9 cellular contexts compared by ENCODE assay signal in the genomic region with DNA sequence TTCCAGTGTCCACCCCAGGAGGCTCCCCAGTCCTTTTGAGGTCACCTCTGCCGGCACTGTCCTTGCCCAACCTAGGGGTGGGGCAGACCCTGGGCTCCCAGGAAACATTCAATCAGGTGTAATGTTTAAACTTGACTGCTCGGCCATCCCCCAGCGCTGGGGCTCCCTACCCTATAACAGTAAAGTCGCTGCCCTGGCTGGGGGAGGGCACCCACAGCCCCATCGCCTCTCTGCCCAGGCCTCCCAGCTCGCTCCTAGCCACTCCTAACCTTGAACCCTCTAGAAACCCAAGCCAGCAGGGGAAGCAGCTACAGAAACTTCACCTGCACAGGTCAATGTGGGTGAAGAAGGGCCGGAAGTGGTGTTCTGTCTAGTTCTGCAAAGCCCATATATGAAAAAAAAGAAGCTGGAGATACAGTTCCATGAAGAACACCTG. TPM values are rescaled to one million over a fixed set of nuclear protein-coding genes. Genes with fewer than 3 reads are reported as not detected.
DNase-seq lines count a peak whose midpoint lies in the region; ATAC-seq, FAIRE-seq and TF ChIP-seq lines count a peak whose summit lies in the region.
"Had no signal": no experiment of that assay in that cellular context is flagged by ENCODE, and none has a peak within 500 bp of the region (broad histone marks: within the 10 kb centered on the region; RNA-seq: fewer than 3 reads in every experiment).

No MANE protein-coding gene starts in this region.

- peak overlapping the region; percentile 86 for H3K4me2 ChIP-seq in HepG2 (ENCODE audit: low read depth, low read length)

- peak; percentile 5; the same call in 1 of the 3 replicates for ATAC-seq in HepG2

- peak overlapping the region; percentile 38 for H3K4me3 Mint-ChIP-seq in T-helper 1 cell treated with Interleukin-12 subunit alpha and Interleukin-12 subunit beta and Interleukin-4 antibody, amounts not matched to agents 30 μg/mL and 1 μg/mL, for 36 hours
- peak overlapping the region; percentile 78 for H3K4me3 Mint-ChIP-seq in activated naive CD8-positive, alpha-beta T cell

- no peaks in the 10 kb centered on the region for H3K9me3 Mint-ChIP-seq in T-helper 1 cell treated with Interleukin-12 subunit alpha and Interleukin-12 subunit beta and Interleukin-4 antibody, amounts not matched to agents 30 μg/mL and 1 μg/mL, for 36 hours
- no peaks in the 10 kb centered on the region for H3K9me3 Mint-ChIP-seq in activated naive CD8-positive, alpha-beta T cell (ENCODE audit: low read depth)

- TF ChIP-seq POLR2A in HepG2 (IDR thresholded peaks at IDR 0.05; ENCODE audit: insufficient read depth in 1 of 2, low read depth in 2 of 2, low read length in 2 of 2) (no peak), suprapubic skin (IDR thresholded peaks at IDR 0.05) (no peak), GM12891 (IDR thresholded peaks at IDR 0.05; ENCODE audit: low read depth, low read length) (no peak)

- in situ Hi-C loops in HepG2 (cut with HindIII; ENCODE audit: extremely low pct_ligation_motif_present, low pct_unique_long_range_greater_than_20kb), result no loop called here

- H3K27ac Mint-ChIP-seq in T-helper 1 cell treated with Interleukin-12 subunit alpha and Interleukin-12 subunit beta and Interleukin-4 antibody, amounts not matched to agents 30 μg/mL and 1 μg/mL, for 36 hours, result no peak overlapping the region
- peak overlapping the region; percentile 16 for H3K27ac Mint-ChIP-seq in activated naive CD8-positive, alpha-beta T cell

- H3K27me3 ChIP-seq in HepG2 (ENCODE audit: control insufficient read depth in 1 of 2, insufficient read depth in 2 of 2, low read length in 2 of 2) (peaks cover 2 to 10% of the 10 kb centered on the region in 2 experiments; a peak in 2 of 5 replicates), suprapubic skin (no peaks in the 10 kb centered on the region)

- peaks cover 80% of the 10 kb centered on the region for H3K4me1 ChIP-seq in HepG2 (ENCODE audit: insufficient read depth, low read length)
- H3K4me1 ChIP-seq in suprapubic skin, result peaks cover 31% of the 10 kb centered on the region

- CTCF ChIA-PET in HepG2 (lab: Yijun Ruan, JAX; ENCODE audit: low intra/inter-chr PET ratio, low total read pairs), result no interaction called here

- no peaks in the 10 kb centered on the region for H3K36me3 Mint-ChIP-seq in T-helper 1 cell treated with Interleukin-12 subunit alpha and Interleukin-12 subunit beta and Interleukin-4 antibody, amounts not matched to agents 30 μg/mL and 1 μg/mL, for 36 hours (ENCODE audit: low read depth)
- H3K36me3 Mint-ChIP-seq in activated naive CD8-positive, alpha-beta T cell, result no peaks in the 10 kb centered on the region

- FAIRE-seq in HepG2 (lab: Jason Lieb, UNC) (no peak), GM12891 (lab: Jason Lieb, UNC) (no peak)

- no peak for TF ChIP-seq RAD21 in HepG2 (CRISPR knock-in tag; IDR thresholded peaks at IDR 0.05)

- POLR2A ChIA-PET in HepG2 (lab: Yijun Ruan, JAX), result interaction anchor here (1.1 to 2.5 kb wide), 3 partner anchors 17 to 43 kb away, joined by 3 to 13 read pairs (median 4); no protein-coding TSS in a partner anchor

- H3K4me3 ChIP-seq in HepG2 (replicated peaks in 1 of 3; ENCODE audit: insufficient read depth in 1 of 3, low read depth in 2 of 3, low read length in 3 of 3) (peak overlapping the region; percentile 69 to 95 (median 86)), suprapubic skin (peak overlapping the region; percentile 78)

- H3K9ac ChIP-seq in HepG2 (ENCODE audit: insufficient read depth, low read depth, low read length), result peak overlapping the region; percentile 68; the same call in 1 of the 2 replicates

- no peak for TF ChIP-seq CTCF in HepG2 (CRISPR knock-in tag; IDR thresholded peaks at IDR 0.05)
- no peak for TF ChIP-seq CTCF in suprapubic skin (IDR thresholded peaks at IDR 0.05)

- no peaks in the 10 kb centered on the region; the same call in 1 of the 2 replicates for H4K20me1 ChIP-seq in HepG2 (ENCODE audit: insufficient read depth, low read length)

- H3K4me1 Mint-ChIP-seq in T-helper 1 cell treated with Interleukin-12 subunit alpha and Interleukin-12 subunit beta and Interleukin-4 antibody, amounts not matched to agents 30 μg/mL and 1 μg/mL, for 36 hours (ENCODE audit: low read depth), result peaks cover 8% of the 10 kb centered on the region
- H3K4me1 Mint-ChIP-seq in activated naive CD8-positive, alpha-beta T cell (ENCODE audit: low read depth), result peaks cover 13% of the 10 kb centered on the region

- intact Hi-C loops in HepG2 (cut with micrococcal nuclease; ENCODE audit: unreplicated experiment), result loop anchor here (5.0 kb wide), 1 partner anchor 51 kb away; no protein-coding TSS in a partner anchor

- TF ChIP-seq EP300 in HepG2 (IDR thresholded peaks at IDR 0.05; ENCODE audit: low read depth in 2 of 2, low read length in 2 of 2) (no peak), HepG2 (CRISPR knock-in tag; IDR thresholded peaks at IDR 0.05; ENCODE audit: borderline replicate concordance) (no peak), suprapubic skin (IDR thresholded peaks at IDR 0.05) (no peak)

- H2AFZ ChIP-seq in HepG2 (ENCODE audit: low read length), result no peak overlapping the region

- DNase-seq in T-helper 1 cell (no peak), HepG2 (ENCODE audit: low spot score) (no peak), suprapubic skin (ENCODE audit: low spot score in 2 of 2) (no peak), NCI-H748 treated with DMSO at 0.1 percent for 48 hours (lab: John Stamatoyannopoulos, UW) (no peak), GM12891 (ENCODE audit: insufficient read length, low spot score) (no peak), COLO668 (lab: John Stamatoyannopoulos, UW; ENCODE audit: unreplicated experiment) (no peak)
- DNase-seq: SK-N-SH had no signal

- H3K79me2 ChIP-seq in HepG2 (ENCODE audit: insufficient read depth, low read length), result peaks cover 7% of the 10 kb centered on the region

- H3K36me3 ChIP-seq in HepG2 (replicated peaks in 1 of 2; ENCODE audit: control insufficient read depth in 1 of 2, insufficient read depth in 2 of 2, low read length in 2 of 2), result no peaks in the 10 kb centered on the region
- no peaks in the 10 kb centered on the region for H3K36me3 ChIP-seq in suprapubic skin

- H3K9me3 ChIP-seq in HepG2 (ENCODE audit: low read length) (no peaks in the 10 kb centered on the region), suprapubic skin (no peaks in the 10 kb centered on the region)
- H3K9me3 ChIP-seq: SK-N-SH had no signal

- 1% methylated on average over 5 of the region's 7 CpGs for WGBS in HepG2 (ENCODE audit: low lambda C conversion rate)
- 76% methylated on average over 6 of the region's 7 CpGs for WGBS in suprapubic skin

- H3K27me3 Mint-ChIP-seq in T-helper 1 cell treated with Interleukin-12 subunit alpha and Interleukin-12 subunit beta and Interleukin-4 antibody, amounts not matched to agents 30 μg/mL and 1 μg/mL, for 36 hours (ENCODE audit: low read depth), result peaks cover 45% of the 10 kb centered on the region
- peaks cover 7% of the 10 kb centered on the region for H3K27me3 Mint-ChIP-seq in activated naive CD8-positive, alpha-beta T cell

- no peak overlapping the region for H3K27ac ChIP-seq in HepG2 (ENCODE audit: extremely low read length, insufficient read depth, low read length)
- H3K27ac ChIP-seq in suprapubic skin, result no peak overlapping the region

- no TSS peak for BruUV-seq in HepG2 (replicated peaks; lab: Mats Ljungman, UMichigan)

TF ChIP-seq in HepG2, 621 proteins besides CTCF, POLR2A, EP300 and RAD21 (continues in another document):
- TF ChIP-seq IRX3 (CRISPR knock-in tag; IDR thresholded peaks at IDR 0.05; ENCODE audit: borderline replicate concordance, low read depth) (no peak), PHF21A (CRISPR knock-in tag; IDR thresholded peaks at IDR 0.05) (0 out of 2 replicates have a peak, but pooled peaks have one; percentile 64), ZNF83 (CRISPR knock-in tag; IDR thresholded peaks at IDR 0.05; ENCODE audit: borderline replicate concordance) (no peak), BCL6 (CRISPR knock-in tag; IDR thresholded peaks at IDR 0.05) (peak; percentile 47), ELF4 (CRISPR knock-in tag; IDR thresholded peaks at IDR 0.05; ENCODE audit: borderline replicate concordance) (no peak)

TF ChIP-seq in GM12891, 5 proteins besides CTCF, POLR2A, EP300 and RAD21:
- TF ChIP-seq POU2F2 (IDR thresholded peaks at IDR 0.05; ENCODE audit: low read depth, low read length), result no peak
- TF ChIP-seq POLR2AphosphoS5 (IDR thresholded peaks at IDR 0.05; ENCODE audit: low read depth, low read length), result no peak
- no peak for TF ChIP-seq PAX5 (IDR thresholded peaks at IDR 0.05; ENCODE audit: insufficient read depth, low read length, severe bottlenecking)
- TF ChIP-seq SPI1 (IDR thresholded peaks at IDR 0.05; ENCODE audit: low read depth, low read length), result no peak
- no peak for TF ChIP-seq TAF1 (IDR thresholded peaks at IDR 0.05; ENCODE audit: low read depth, low read length)
TF ChIP-seq in GM12891: peak in this region for 0.

RNA-seq across cellular contexts. Expression of a gene that starts 1.3 kb away (rescaled TPM):
- total RNA-seq in HepG2 (2016; rRNA removed; fragmentation: Illumina TruSeq; extraction: Trizol) (15.1 and 16.2 TPM in 2 replicates), suprapubic skin (10 to 100 TPM in 1 of 4 donors, 1 to 10 TPM in 3; 5.0 to 25.7 (median 7.0) TPM)
- total RNA-seq in HepG2 (2016; cell fraction: cytosol; rRNA removed; fragmentation: Illumina TruSeq; extraction: Trizol; ENCODE audit: low read depth), result 4.4 and 5.9 TPM in 2 replicates
- total RNA-seq in HepG2 (2016; cell fraction: insoluble cytoplasmic fraction; rRNA removed; fragmentation: Illumina TruSeq; extraction: Trizol), result 13.1 and 14.8 TPM in 2 replicates
- total RNA-seq in HepG2 (2016; cell fraction: membrane; rRNA removed; fragmentation: Illumina TruSeq; extraction: Trizol), result 8.6 and 9.0 TPM in 2 replicates
- 21.4 and 22.0 TPM in 2 replicates for total RNA-seq in HepG2 (2016; cell fraction: nucleus; rRNA removed; fragmentation: Illumina TruSeq; extraction: Trizol)
- 16.4 and 16.7 TPM in 2 replicates for polyA plus RNA-seq in HepG2 (2011; rRNA removed)
- polyA plus RNA-seq in HepG2 (2011; cell fraction: cytosol; rRNA removed), result 5.7 and 6.9 TPM in 2 replicates
- 55.9 and 58.4 TPM in 2 replicates for polyA plus RNA-seq in HepG2 (2011; cell fraction: nucleus; rRNA removed)
- polyA plus RNA-seq in HepG2 (2012), result 12.5 and 17.3 TPM in 2 replicates
- polyA plus RNA-seq in HepG2 (2016; cell fraction: cytosol; fragmentation: Illumina TruSeq; extraction: Trizol; ENCODE audit: low read depth), result 4.6 and 4.9 TPM in 2 replicates
- polyA plus RNA-seq in HepG2 (2016; cell fraction: insoluble cytoplasmic fraction; fragmentation: Illumina TruSeq; extraction: Trizol; ENCODE audit: low read depth), result 10.5 and 11.4 TPM in 2 replicates
- polyA plus RNA-seq in HepG2 (2016; cell fraction: membrane; fragmentation: Illumina TruSeq; extraction: Trizol; ENCODE audit: low read depth), result 7.1 and 7.5 TPM in 2 replicates
- 24.4 and 27.2 TPM in 2 replicates for polyA plus RNA-seq in HepG2 (2016; cell fraction: nucleus; fragmentation: Illumina TruSeq; extraction: Trizol; ENCODE audit: insufficient read depth, low read depth)
- 0.51 and 12.1 TPM in 2 replicates for polyA minus RNA-seq in HepG2 (2011; rRNA and poly(A)+ RNA removed; ENCODE audit: low replicate concordance)
- polyA minus RNA-seq in HepG2 (2011; cell fraction: cytosol; rRNA and poly(A)+ RNA removed), result 8.5 and 10.6 TPM in 2 replicates
- polyA minus RNA-seq in HepG2 (2011; cell fraction: nucleus; rRNA and poly(A)+ RNA removed), result 45.1 and 53.1 TPM in 2 replicates
- 15.1 TPM for polyA plus RNA-seq in GM12891 (2012; ENCODE audit: low read depth, missing spikeins)
